3 cellular contexts compared by ENCODE assay signal in the genomic region with DNA sequence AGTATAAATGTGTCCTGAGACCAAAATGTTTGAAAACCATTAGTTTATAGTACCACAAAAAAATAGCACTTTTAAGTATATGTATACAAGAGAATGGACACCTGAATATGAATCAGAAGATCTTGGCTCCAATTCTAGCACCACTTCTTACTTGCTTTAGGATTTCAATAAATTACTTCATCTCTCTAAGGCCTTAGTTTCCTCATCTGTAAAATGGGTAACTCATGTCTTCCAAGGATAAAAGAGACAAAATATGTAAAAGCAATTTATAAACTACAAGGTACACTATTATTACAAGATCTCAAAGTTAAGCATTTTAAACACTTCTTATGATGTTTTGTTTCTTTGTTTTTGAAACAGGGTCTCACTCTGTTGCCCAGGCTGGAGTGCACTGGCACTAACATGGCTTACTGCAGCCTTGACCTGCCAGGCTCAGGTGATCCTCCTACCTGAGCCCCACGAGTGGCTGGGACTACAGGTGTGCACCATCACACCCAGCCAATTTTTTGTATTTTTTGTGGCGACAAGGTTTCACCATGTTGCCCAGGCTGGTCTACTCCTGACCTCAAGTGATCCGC.
TF ChIP-seq lines count a peak whose summit lies in the region.

No MANE protein-coding gene starts in this region.

TF ChIP-seq in A549, 52 proteins besides CTCF, POLR2A, EP300 and RAD21 (continued from another document):
- 0 out of 2 replicates have a peak, but pooled peaks have one; percentile 33 for TF ChIP-seq CHD4 (IDR thresholded peaks at IDR 0.05; ENCODE audit: borderline replicate concordance)

TF ChIP-seq in GM12891, 5 proteins besides CTCF, POLR2A, EP300 and RAD21:
- TF ChIP-seq POU2F2 (IDR thresholded peaks at IDR 0.05; ENCODE audit: low read depth, low read length), result no peak
- TF ChIP-seq SPI1 (IDR thresholded peaks at IDR 0.05; ENCODE audit: low read depth, low read length), result no peak
- no peak for TF ChIP-seq PAX5 (IDR thresholded peaks at IDR 0.05; ENCODE audit: insufficient read depth, low read length, severe bottlenecking)
- TF ChIP-seq POLR2AphosphoS5 (IDR thresholded peaks at IDR 0.05; ENCODE audit: low read depth, low read length), result no peak

TF ChIP-seq in GM12878, 131 proteins besides CTCF, POLR2A, EP300 and RAD21:
- TF ChIP-seq, protein P1, sequence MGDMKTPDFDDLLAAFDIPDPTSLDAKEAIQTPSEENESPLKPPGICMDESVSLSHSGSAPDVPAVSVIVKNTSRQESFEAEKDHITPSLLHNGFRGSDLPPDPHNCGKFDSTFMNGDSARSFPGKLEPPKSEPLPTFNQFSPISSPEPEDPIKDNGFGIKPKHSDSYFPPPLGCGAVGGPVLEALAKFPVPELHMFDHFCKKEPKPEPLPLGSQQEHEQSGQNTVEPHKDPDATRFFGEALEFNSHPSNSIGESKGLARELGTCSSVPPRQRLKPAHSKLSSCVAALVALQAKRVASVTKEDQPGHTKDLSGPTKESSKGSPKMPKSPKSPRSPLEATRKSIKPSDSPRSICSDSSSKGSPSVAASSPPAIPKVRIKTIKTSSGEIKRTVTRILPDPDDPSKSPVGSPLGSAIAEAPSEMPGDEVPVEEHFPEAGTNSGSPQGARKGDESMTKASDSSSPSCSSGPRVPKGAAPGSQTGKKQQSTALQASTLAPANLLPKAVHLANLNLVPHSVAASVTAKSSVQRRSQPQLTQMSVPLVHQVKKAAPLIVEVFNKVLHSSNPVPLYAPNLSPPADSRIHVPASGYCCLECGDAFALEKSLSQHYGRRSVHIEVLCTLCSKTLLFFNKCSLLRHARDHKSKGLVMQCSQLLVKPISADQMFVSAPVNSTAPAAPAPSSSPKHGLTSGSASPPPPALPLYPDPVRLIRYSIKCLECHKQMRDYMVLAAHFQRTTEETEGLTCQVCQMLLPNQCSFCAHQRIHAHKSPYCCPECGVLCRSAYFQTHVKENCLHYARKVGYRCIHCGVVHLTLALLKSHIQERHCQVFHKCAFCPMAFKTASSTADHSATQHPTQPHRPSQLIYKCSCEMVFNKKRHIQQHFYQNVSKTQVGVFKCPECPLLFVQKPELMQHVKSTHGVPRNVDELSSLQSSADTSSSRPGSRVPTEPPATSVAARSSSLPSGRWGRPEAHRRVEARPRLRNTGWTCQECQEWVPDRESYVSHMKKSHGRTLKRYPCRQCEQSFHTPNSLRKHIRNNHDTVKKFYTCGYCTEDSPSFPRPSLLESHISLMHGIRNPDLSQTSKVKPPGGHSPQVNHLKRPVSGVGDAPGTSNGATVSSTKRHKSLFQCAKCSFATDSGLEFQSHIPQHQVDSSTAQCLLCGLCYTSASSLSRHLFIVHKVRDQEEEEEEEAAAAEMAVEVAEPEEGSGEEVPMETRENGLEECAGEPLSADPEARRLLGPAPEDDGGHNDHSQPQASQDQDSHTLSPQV (IDR thresholded peaks at IDR 0.05), result no peak
- TF ChIP-seq CHD4 (IDR thresholded peaks at IDR 0.05) (peak; percentile 90; the same call in 1 of the 2 replicates), ZNF217 (IDR thresholded peaks at IDR 0.05) (peak; percentile 75; the same call in 1 of the 2 replicates)
